ENCODE assay signal across 2 cellular contexts in the genomic region with DNA sequence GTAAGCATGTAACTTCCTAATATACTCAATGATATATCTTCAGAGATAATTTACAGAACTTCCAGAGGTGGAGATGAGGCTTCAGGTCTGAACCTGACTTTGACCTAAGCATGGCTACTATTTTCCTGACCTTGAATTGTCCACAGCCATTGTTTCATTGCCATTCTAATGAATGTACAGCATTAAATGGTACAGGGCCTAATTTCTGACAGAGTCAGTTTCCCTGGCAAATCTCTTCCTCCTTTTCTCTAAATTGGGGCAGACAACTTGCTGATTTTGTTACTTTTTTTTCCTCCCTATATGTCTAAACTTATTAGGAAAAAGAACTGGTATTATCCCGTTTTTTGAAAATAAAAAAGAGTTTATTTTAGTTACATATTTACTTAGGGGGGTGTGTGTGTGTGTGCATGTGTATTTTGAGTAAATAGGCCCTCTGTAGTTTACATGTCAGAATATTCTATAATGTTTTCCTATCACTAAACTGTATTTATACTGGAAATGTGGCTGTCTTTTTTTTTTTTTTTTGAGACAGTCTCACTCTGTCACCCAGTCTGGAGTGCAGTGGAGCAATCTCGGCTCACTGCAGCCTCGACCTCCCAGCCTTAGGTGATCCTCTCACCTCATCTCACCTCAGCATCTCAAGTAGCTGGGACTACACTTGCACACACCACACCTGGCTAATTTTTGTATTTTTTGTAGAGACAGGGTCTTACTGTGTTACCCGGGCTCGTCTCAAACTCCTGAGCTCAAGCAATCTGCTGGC.
TF ChIP-seq lines count a peak whose summit lies in the region.

No MANE protein-coding gene starts in this region.

TF ChIP-seq in HepG2, 621 proteins besides CTCF, POLR2A, EP300 and RAD21:
- TF ChIP-seq, protein P1, sequence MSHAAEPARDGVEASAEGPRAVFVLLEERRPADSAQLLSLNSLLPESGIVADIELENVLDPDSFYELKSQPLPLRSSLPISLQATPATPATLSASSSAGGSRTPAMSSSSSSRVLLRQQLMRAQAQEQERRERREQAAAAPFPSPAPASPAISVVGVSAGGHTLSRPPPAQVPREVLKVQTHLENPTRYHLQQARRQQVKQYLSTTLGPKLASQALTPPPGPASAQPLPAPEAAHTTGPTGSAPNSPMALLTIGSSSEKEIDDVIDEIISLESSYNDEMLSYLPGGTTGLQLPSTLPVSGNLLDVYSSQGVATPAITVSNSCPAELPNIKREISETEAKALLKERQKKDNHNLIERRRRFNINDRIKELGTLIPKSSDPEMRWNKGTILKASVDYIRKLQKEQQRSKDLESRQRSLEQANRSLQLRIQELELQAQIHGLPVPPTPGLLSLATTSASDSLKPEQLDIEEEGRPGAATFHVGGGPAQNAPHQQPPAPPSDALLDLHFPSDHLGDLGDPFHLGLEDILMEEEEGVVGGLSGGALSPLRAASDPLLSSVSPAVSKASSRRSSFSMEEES (CRISPR knock-in tag; IDR thresholded peaks at IDR 0.05) = 0 out of 2 replicates have a peak, but pooled peaks have one; percentile 6
- 0 out of 2 replicates have a peak, but pooled peaks have one; percentile 15 for TF ChIP-seq RXRB (CRISPR knock-in tag; IDR thresholded peaks at IDR 0.05; ENCODE audit: borderline replicate concordance)
- TF ChIP-seq BRF2 (CRISPR knock-in tag; IDR thresholded peaks at IDR 0.05) = 0 out of 2 replicates have a peak, but pooled peaks have one; percentile 33
- 0 out of 2 replicates have a peak, but pooled peaks have one; percentile 12 for TF ChIP-seq ZMYM4 (CRISPR knock-in tag; IDR thresholded peaks at IDR 0.05)
- TF ChIP-seq, protein P2, sequence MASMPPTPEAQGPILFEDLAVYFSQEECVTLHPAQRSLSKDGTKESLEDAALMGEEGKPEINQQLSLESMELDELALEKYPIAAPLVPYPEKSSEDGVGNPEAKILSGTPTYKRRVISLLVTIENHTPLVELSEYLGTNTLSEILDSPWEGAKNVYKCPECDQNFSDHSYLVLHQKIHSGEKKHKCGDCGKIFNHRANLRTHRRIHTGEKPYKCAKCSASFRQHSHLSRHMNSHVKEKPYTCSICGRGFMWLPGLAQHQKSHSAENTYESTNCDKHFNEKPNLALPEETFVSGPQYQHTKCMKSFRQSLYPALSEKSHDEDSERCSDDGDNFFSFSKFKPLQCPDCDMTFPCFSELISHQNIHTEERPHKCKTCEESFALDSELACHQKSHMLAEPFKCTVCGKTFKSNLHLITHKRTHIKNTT (CRISPR knock-in tag; IDR thresholded peaks at IDR 0.05) = no peak
- 0 out of 2 replicates have a peak, but pooled peaks have one; percentile 14 for TF ChIP-seq FOXA1 (IDR thresholded peaks at IDR 0.05)
- no peak for TF ChIP-seq FOXA1 (CRISPR knock-in tag; IDR thresholded peaks at IDR 0.05)
- no peak for TF ChIP-seq ZFAT (CRISPR knock-in tag; conservative IDR thresholded peaks at IDR 0.05)
- TF ChIP-seq, protein P3, sequence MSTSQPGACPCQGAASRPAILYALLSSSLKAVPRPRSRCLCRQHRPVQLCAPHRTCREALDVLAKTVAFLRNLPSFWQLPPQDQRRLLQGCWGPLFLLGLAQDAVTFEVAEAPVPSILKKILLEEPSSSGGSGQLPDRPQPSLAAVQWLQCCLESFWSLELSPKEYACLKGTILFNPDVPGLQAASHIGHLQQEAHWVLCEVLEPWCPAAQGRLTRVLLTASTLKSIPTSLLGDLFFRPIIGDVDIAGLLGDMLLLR (CRISPR knock-in tag; IDR thresholded peaks at IDR 0.05) = no peak
- no peak for TF ChIP-seq SOX13 (IDR thresholded peaks at IDR 0.05)
- TF ChIP-seq SOX13 (CRISPR knock-in tag; conservative IDR thresholded peaks at IDR 0.05 in 1 of 2, IDR thresholded peaks at IDR 0.05 in 1 of 2) = peak in 1 of 2 experiments; percentile 58; a peak in 2 of 4 replicates
- TF ChIP-seq RARA (CRISPR knock-in tag; IDR thresholded peaks at IDR 0.05) = peak; percentile 54; the same call in 1 of the 2 replicates
- TF ChIP-seq PAXIP1 (CRISPR knock-in tag; conservative IDR thresholded peaks at IDR 0.05) = no peak

TF ChIP-seq in H1, 55 proteins besides CTCF, POLR2A, EP300 and RAD21:
- TF ChIP-seq SP1 (IDR thresholded peaks at IDR 0.05; ENCODE audit: low read depth, low read length) (no peak), EGR1 (IDR thresholded peaks at IDR 0.05; ENCODE audit: borderline replicate concordance, low read depth, low read length) (no peak), BCL11A (IDR thresholded peaks at IDR 0.05; ENCODE audit: low read depth in 2 of 2, low read length in 2 of 2) (no peak), SP2 (IDR thresholded peaks at IDR 0.05; ENCODE audit: low read length) (no peak)
